Comparison of ENCODE assay signal across 1 cellular context in the genomic region with DNA sequence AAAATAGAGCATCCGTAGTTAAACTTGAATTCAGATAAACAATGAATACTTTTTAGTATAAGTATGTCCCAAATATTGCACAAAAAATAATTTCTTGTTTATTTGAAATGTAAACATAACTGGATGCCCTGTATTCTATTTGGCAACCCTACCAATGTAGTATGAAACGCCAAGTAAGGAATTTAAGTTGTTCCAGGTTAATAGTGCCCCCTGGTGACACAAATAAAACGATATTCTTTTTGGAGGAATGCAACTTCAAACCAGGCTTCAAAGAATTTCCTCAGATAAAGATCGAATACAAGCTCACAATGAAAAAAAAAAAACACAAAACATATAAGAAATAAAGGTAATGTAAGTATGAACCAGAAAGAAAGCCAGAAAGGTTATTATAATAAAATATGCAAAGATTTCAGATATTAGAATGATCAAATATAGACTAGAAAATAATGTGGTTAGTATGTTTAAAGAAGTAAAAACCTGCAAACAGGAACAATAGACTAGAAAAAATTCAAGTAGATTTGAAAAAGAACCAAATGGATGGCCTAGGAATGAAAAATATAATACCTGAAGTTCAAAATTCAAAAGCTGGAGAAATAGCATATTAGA.
A peak's percentile ranks its signal among the peaks of the same experiment; 100 is the strongest.
TF ChIP-seq lines count a peak whose summit lies in the region.

No MANE protein-coding gene starts in this region.

TF ChIP-seq in K562, 482 proteins besides CTCF, POLR2A, EP300 and RAD21 (continued from another document):
- TF ChIP-seq NR3C1 (CRISPR knock-in tag; IDR thresholded peaks at IDR 0.05): no peak
- TF ChIP-seq, protein P1, sequence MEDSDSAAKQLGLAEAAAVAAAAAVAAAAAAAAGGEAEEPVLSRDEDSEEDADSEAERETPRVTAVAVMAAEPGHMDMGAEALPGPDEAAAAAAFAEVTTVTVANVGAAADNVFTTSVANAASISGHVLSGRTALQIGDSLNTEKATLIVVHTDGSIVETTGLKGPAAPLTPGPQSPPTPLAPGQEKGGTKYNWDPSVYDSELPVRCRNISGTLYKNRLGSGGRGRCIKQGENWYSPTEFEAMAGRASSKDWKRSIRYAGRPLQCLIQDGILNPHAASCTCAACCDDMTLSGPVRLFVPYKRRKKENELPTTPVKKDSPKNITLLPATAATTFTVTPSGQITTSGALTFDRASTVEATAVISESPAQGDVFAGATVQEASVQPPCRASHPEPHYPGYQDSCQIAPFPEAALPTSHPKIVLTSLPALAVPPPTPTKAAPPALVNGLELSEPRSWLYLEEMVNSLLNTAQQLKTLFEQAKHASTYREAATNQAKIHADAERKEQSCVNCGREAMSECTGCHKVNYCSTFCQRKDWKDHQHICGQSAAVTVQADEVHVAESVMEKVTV (CRISPR knock-in tag; IDR thresholded peaks at IDR 0.05): peak; percentile 68
- 0 out of 2 replicates have a peak, but pooled peaks have one; percentile 22 for TF ChIP-seq CC2D1A (IDR thresholded peaks at IDR 0.05)
- peak; percentile 22; the same call in 1 of the 2 replicates for TF ChIP-seq CEBPB (tag; IDR thresholded peaks at IDR 0.05)
- no peak for TF ChIP-seq CEBPG (CRISPR knock-in tag; IDR thresholded peaks at IDR 0.05)
- 0 out of 4 replicates have a peak, but pooled peaks of 1 of the 2 experiments have one; percentile 11 for TF ChIP-seq CEBPG (tag; conservative IDR thresholded peaks at IDR 0.05 in 1 of 2, IDR thresholded peaks at IDR 0.05 in 1 of 2)
